Comparison of ENCODE assay signal across 10 cellular contexts in genomic region chr12:768434-768833, GRCh38.
"Had no signal": no experiment of that assay in that cellular context is flagged by ENCODE, and none has a peak within 500 bp of the region (broad histone marks: within the 10 kb centered on the region; RNA-seq: fewer than 3 reads in every experiment).

No MANE protein-coding gene starts in this region.

- H3K9me3 Mint-ChIP-seq: stimulated activated naive CD8-positive, alpha-beta T cell treated with anti-CD3 and anti-CD28 coated beads, Interleukin-15, amount 100 ng/mL, for 72 hours; T-helper 1 cell treated with Interleukin-12 subunit alpha and Interleukin-12 subunit beta and Interleukin-4 antibody, amounts not matched to agents 30 μg/mL and 1 μg/mL, for 36 hours had no signal

- H3K36me3 ChIP-seq: thoracic aorta had no signal

- H3K27ac ChIP-seq: parathyroid adenoma, thoracic aorta had no signal

- H3K9me3 ChIP-seq: thoracic aorta had no signal

- H3K4me3 ChIP-seq: thoracic aorta had no signal

- ATAC-seq: stimulated activated naive CD8-positive, alpha-beta T cell treated with anti-CD3 and anti-CD28 coated beads, Interleukin-15, amount 100 ng/mL, for 72 hours had no signal

- H3K4me3 Mint-ChIP-seq: stimulated activated naive CD8-positive, alpha-beta T cell treated with anti-CD3 and anti-CD28 coated beads, Interleukin-15, amount 100 ng/mL, for 72 hours; T-helper 1 cell treated with Interleukin-12 subunit alpha and Interleukin-12 subunit beta and Interleukin-4 antibody, amounts not matched to agents 30 μg/mL and 1 μg/mL, for 36 hours had no signal

- DNase-seq: activated CD4-positive, alpha-beta T cell treated with anti-CD3 and anti-CD28 coated beads, Interleukin-2, amount 50 U/mL, for 1 hour; activated naive CD4-positive, alpha-beta T cell; caudate nucleus; hippocampal formation; stimulated activated CD4-positive, alpha-beta T cell treated with anti-CD3 and anti-CD28 coated beads, Interleukin-4, amount 100 ng/mL, for 24 hours; stimulated activated naive CD8-positive, alpha-beta T cell treated with anti-CD3 and anti-CD28 coated beads, Interleukin-15, amount 100 ng/mL, for 72 hours had no signal

- H2AFZ ChIP-seq: parathyroid adenoma had no signal

- H3K27me3 Mint-ChIP-seq: stimulated activated naive CD8-positive, alpha-beta T cell treated with anti-CD3 and anti-CD28 coated beads, Interleukin-15, amount 100 ng/mL, for 72 hours had no signal

- FAIRE-seq: TTC549 had no signal

- H3K27ac Mint-ChIP-seq: T-helper 1 cell treated with Interleukin-12 subunit alpha and Interleukin-12 subunit beta and Interleukin-4 antibody, amounts not matched to agents 30 μg/mL and 1 μg/mL, for 36 hours had no signal
